ENCODE assay signal across 10 cellular contexts in the genomic region with DNA sequence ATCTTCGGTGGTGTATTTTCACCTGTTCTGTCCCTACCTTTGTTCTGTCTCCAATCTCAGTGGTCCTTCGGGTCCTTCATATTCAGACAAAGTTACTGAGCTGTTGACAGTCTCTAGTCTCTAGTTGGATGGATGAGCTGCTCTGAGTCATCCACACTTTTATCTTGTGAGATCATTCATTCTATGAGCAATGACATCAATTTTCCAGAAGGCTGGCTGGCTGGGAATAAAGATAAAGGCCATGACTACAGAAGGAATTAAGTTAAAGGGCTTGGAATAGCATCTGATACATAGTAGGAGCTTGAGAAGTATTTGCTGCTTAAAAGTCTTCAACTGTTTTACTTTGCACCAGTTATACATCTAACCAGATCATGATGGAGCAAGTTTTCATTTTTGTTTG. TPM values are rescaled to one million over a fixed set of nuclear protein-coding genes. Genes with fewer than 3 reads are reported as not detected.
DNase-seq lines count a peak whose midpoint lies in the region; ATAC-seq and TF ChIP-seq lines count a peak whose summit lies in the region.
"Had no signal": no experiment of that assay in that cellular context is flagged by ENCODE, and none has a peak within 500 bp of the region (broad histone marks: within the 10 kb centered on the region; RNA-seq: fewer than 3 reads in every experiment).

No MANE protein-coding gene starts in this region.

- H3K27me3 Mint-ChIP-seq in activated naive CD8-positive, alpha-beta T cell = no peaks in the 10 kb centered on the region
- H3K27me3 Mint-ChIP-seq in activated naive CD8-positive, alpha-beta T cell treated with anti-CD3 and anti-CD28 coated beads for 36 hours = no peaks in the 10 kb centered on the region
- peaks cover 6% of the 10 kb centered on the region for H3K27me3 Mint-ChIP-seq in type B pancreatic cell

- peak overlapping the region; percentile 41 for H3K27ac Mint-ChIP-seq in activated naive CD8-positive, alpha-beta T cell
- no peak overlapping the region for H3K27ac Mint-ChIP-seq in activated naive CD8-positive, alpha-beta T cell treated with anti-CD3 and anti-CD28 coated beads for 36 hours
- peak overlapping the region; percentile 37 for H3K27ac Mint-ChIP-seq in type B pancreatic cell

- H3K4me1 Mint-ChIP-seq in activated naive CD8-positive, alpha-beta T cell (ENCODE audit: low read depth) = peaks cover 13% of the 10 kb centered on the region
- H3K4me1 Mint-ChIP-seq in activated naive CD8-positive, alpha-beta T cell treated with anti-CD3 and anti-CD28 coated beads for 36 hours = peaks cover 10% of the 10 kb centered on the region
- peaks cover 18% of the 10 kb centered on the region for H3K4me1 Mint-ChIP-seq in type B pancreatic cell (ENCODE audit: unreplicated experiment)

- H3K36me3 Mint-ChIP-seq in activated naive CD8-positive, alpha-beta T cell = no peaks in the 10 kb centered on the region
- no peaks in the 10 kb centered on the region for H3K36me3 Mint-ChIP-seq in activated naive CD8-positive, alpha-beta T cell treated with anti-CD3 and anti-CD28 coated beads for 36 hours
- no peaks in the 10 kb centered on the region for H3K36me3 Mint-ChIP-seq in type B pancreatic cell

- H3K79me2 ChIP-seq in SK-N-SH (ENCODE audit: insufficient read depth) = peaks cover 14% of the 10 kb centered on the region; the same call in 1 of the 2 replicates

- H3K27ac ChIP-seq in SK-N-SH (ENCODE audit: low read depth in 2 of 2, low read length in 1 of 2) = peak overlapping the region; percentile 77 to 94; a peak in 3 of 4 replicates
- no peak overlapping the region for H3K27ac ChIP-seq in tibial nerve
- H3K27ac ChIP-seq: C4-2B had no signal

- no peaks in the 10 kb centered on the region for H3K36me3 ChIP-seq in SK-N-SH (replicated peaks in 1 of 2; ENCODE audit: control insufficient read depth in 1 of 2, insufficient read depth in 2 of 2, low read length in 1 of 2)
- H3K36me3 ChIP-seq in tibial nerve = no peaks in the 10 kb centered on the region

- no peak for TF ChIP-seq POLR2A in tibial nerve (IDR thresholded peaks at IDR 0.05)

- DNase-seq in activated naive CD8-positive, alpha-beta T cell treated with anti-CD3 and anti-CD28 coated beads for 36 hours = no peak
- DNase-seq in SK-N-SH (peak; percentile 29), hepatic stellate cell (ENCODE audit: low spot score) (peak; percentile 65), type B pancreatic cell (ENCODE audit: extremely low spot score, unreplicated experiment) (no peak), tibial nerve (ENCODE audit: low spot score in 2 of 2) (no peak), NCI-H69 (lab: John Stamatoyannopoulos, UW) (no peak)
- DNase-seq: activated T-cell treated with anti-CD3 and anti-CD28 coated beads, Interleukin-2, amount 50 U/mL, for 4 hours had no signal

- peak in 1 of 2 experiments; percentile 93; a peak in 2 of 4 replicates for TF ChIP-seq EP300 in SK-N-SH (IDR thresholded peaks at IDR 0.05; ENCODE audit: borderline replicate concordance in 1 of 2, low read depth in 1 of 2, low read length in 1 of 2)
- TF ChIP-seq EP300 in tibial nerve (IDR thresholded peaks at IDR 0.05) = no peak

- peak overlapping the region; percentile 66 for H3K4me2 ChIP-seq in SK-N-SH

- TF ChIP-seq RAD21 in SK-N-SH (IDR thresholded peaks at IDR 0.05; ENCODE audit: low read length) = no peak

- H3K4me3 ChIP-seq in SK-N-SH (ENCODE audit: low read depth in 2 of 2, low read length in 1 of 2) (peak overlapping the region; percentile 43 to 55; a peak in 3 of 4 replicates), tibial nerve (no peak overlapping the region)

- CTCF ChIA-PET in SK-N-SH (lab: Yijun Ruan, JAX) = no interaction called here

- H3K9me2 ChIP-seq in SK-N-SH = no peaks in the 10 kb centered on the region

- H3K9ac ChIP-seq in SK-N-SH = peak overlapping the region; percentile 89

- H3K4me1 ChIP-seq in SK-N-SH (ENCODE audit: control insufficient read depth in 1 of 2, insufficient read depth in 2 of 2, low read depth in 1 of 2, low read length in 1 of 2) = peaks cover 2 to 8% of the 10 kb centered on the region in 2 experiments; a peak in 1 of 4 replicates
- peaks cover 0 to 16% (median 0%) of the 10 kb centered on the region in 4 donors for H3K4me1 ChIP-seq in tibial nerve

- no peaks in the 10 kb centered on the region for H4K20me1 ChIP-seq in SK-N-SH (ENCODE audit: insufficient read depth)

- H3F3A ChIP-seq in SK-N-SH (replicated peaks; ENCODE audit: insufficient read depth) = peaks cover 21% of the 10 kb centered on the region

- no peaks in the 10 kb centered on the region for H3K9me3 Mint-ChIP-seq in activated naive CD8-positive, alpha-beta T cell (ENCODE audit: low read depth)
- no peaks in the 10 kb centered on the region for H3K9me3 Mint-ChIP-seq in activated naive CD8-positive, alpha-beta T cell treated with anti-CD3 and anti-CD28 coated beads for 36 hours
- H3K9me3 Mint-ChIP-seq in type B pancreatic cell = no peaks in the 10 kb centered on the region
- H3K9me3 Mint-ChIP-seq: activated T-cell treated with anti-CD3 and anti-CD28 coated beads, Interleukin-2, amount 50 U/mL, for 4 hours had no signal

- H2AFZ ChIP-seq in SK-N-SH (ENCODE audit: low read depth) = no peak overlapping the region

- ATAC-seq in GM21717 (IDR thresholded peaks at IDR 0.05; ENCODE audit: unreplicated experiment) = no peak

- 19% methylated on average over 2 of the region's 2 CpGs for WGBS in SK-N-SH (ENCODE audit: low lambda C conversion rate)
- 59 to 67% methylated on average over 2 of the region's 2 CpGs for WGBS in tibial nerve, 2 donors

- no peaks in the 10 kb centered on the region for H3K27me3 ChIP-seq in SK-N-SH (ENCODE audit: insufficient read depth)
- no peaks in the 10 kb centered on the region for H3K27me3 ChIP-seq in tibial nerve

- POLR2A ChIA-PET in SK-N-SH (lab: Yijun Ruan, JAX) = no interaction called here

- H3K9me3 ChIP-seq in SK-N-SH (no peaks in the 10 kb centered on the region), tibial nerve (no peaks in the 10 kb centered on the region)

- H3K4me3 Mint-ChIP-seq in activated naive CD8-positive, alpha-beta T cell = no peak overlapping the region
- H3K4me3 Mint-ChIP-seq in activated naive CD8-positive, alpha-beta T cell treated with anti-CD3 and anti-CD28 coated beads for 36 hours = no peak overlapping the region
- H3K4me3 Mint-ChIP-seq in type B pancreatic cell = peak overlapping the region; percentile 32
- H3K4me3 Mint-ChIP-seq: activated T-cell treated with anti-CD3 and anti-CD28 coated beads, Interleukin-2, amount 50 U/mL, for 4 hours had no signal

- TF ChIP-seq CTCF in SK-N-SH (IDR thresholded peaks at IDR 0.05) = no peak
- no peak for TF ChIP-seq CTCF in type B pancreatic cell (conservative IDR thresholded peaks at IDR 0.05)
- no peak for TF ChIP-seq CTCF in tibial nerve (IDR thresholded peaks at IDR 0.05)

TF ChIP-seq in SK-N-SH, 30 proteins besides CTCF, POLR2A, EP300 and RAD21 (continues in another document):
- TF ChIP-seq MEF2A (IDR thresholded peaks at IDR 0.05; ENCODE audit: borderline replicate concordance, low read depth) (peak; percentile 73; the same call in 1 of the 2 replicates), RCOR1 (IDR thresholded peaks at IDR 0.05; ENCODE audit: low read length) (0 out of 2 replicates have a peak, but pooled peaks have one; percentile 12), NRF1 (IDR thresholded peaks at IDR 0.05; ENCODE audit: low read depth, low read length) (no peak), FOXM1 (IDR thresholded peaks at IDR 0.05; ENCODE audit: low read depth) (peak; percentile 74; the same call in 1 of the 2 replicates), EZH2phosphoT487 (IDR thresholded peaks at IDR 0.05; ENCODE audit: borderline replicate concordance, low read depth) (no peak), GATA2 (CRISPR knock-in tag; IDR thresholded peaks at IDR 0.05) (no peak), GABPA (IDR thresholded peaks at IDR 0.05; ENCODE audit: low read depth) (0 out of 2 replicates have a peak, but pooled peaks have one; percentile 14), TCF12 (IDR thresholded peaks at IDR 0.05) (peak; percentile 91), MXI1 (IDR thresholded peaks at IDR 0.05; ENCODE audit: low read depth, low read length) (no peak), POLR2AphosphoS5 (IDR thresholded peaks at IDR 0.05; ENCODE audit: low read depth, low read length) (peak; percentile 81; the same call in 1 of the 2 replicates), SMC3 (IDR thresholded peaks at IDR 0.05; ENCODE audit: low read depth, low read length) (no peak), CHD2 (IDR thresholded peaks at IDR 0.05; ENCODE audit: low read length, partially characterized antibody) (no peak), JUND (IDR thresholded peaks at IDR 0.05) (peak; percentile 99), TAF1 (IDR thresholded peaks at IDR 0.05; ENCODE audit: borderline replicate concordance, low read depth, low read length) (peak; percentile 46; the same call in 1 of the 2 replicates), ELF1 (IDR thresholded peaks at IDR 0.05) (no peak)
- TF ChIP-seq, protein P1, sequence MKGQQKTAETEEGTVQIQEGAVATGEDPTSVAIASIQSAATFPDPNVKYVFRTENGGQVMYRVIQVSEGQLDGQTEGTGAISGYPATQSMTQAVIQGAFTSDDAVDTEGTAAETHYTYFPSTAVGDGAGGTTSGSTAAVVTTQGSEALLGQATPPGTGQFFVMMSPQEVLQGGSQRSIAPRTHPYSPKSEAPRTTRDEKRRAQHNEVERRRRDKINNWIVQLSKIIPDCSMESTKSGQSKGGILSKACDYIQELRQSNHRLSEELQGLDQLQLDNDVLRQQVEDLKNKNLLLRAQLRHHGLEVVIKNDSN (IDR thresholded peaks at IDR 0.05; ENCODE audit: borderline replicate concordance, low read depth) = no peak
- TF ChIP-seq, protein P2, sequence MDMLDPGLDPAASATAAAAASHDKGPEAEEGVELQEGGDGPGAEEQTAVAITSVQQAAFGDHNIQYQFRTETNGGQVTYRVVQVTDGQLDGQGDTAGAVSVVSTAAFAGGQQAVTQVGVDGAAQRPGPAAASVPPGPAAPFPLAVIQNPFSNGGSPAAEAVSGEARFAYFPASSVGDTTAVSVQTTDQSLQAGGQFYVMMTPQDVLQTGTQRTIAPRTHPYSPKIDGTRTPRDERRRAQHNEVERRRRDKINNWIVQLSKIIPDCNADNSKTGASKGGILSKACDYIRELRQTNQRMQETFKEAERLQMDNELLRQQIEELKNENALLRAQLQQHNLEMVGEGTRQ (IDR thresholded peaks at IDR 0.05; ENCODE audit: borderline replicate concordance, low read depth, low read length) = no peak
- TF ChIP-seq, protein P3, sequence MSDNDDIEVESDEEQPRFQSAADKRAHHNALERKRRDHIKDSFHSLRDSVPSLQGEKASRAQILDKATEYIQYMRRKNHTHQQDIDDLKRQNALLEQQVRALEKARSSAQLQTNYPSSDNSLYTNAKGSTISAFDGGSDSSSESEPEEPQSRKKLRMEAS (IDR thresholded peaks at IDR 0.05; ENCODE audit: low read depth) = peak; percentile 51; the same call in 1 of the 2 replicates

RNA-seq across cellular contexts. Expression of a gene that starts 43.1 kb away (rescaled TPM):
- 10 to 100 TPM; 21.2 to 23.4 TPM for total RNA-seq in activated naive CD8-positive, alpha-beta T cell treated with anti-CD3 and anti-CD28 coated beads for 36 hours
- 12.3 and 19.3 TPM in 2 replicates for polyA plus RNA-seq in SK-N-SH (2012; rRNA removed)
- polyA plus RNA-seq in SK-N-SH (2012; cell fraction: cytosol; rRNA removed) = 14.9 and 16.5 TPM in 2 replicates
- 16.6 and 40.6 TPM in 2 replicates for polyA plus RNA-seq in SK-N-SH (2012; cell fraction: nucleus; rRNA removed)
- total RNA-seq in type B pancreatic cell (ENCODE audit: low replicate concordance) = 41.6 and 63.2 TPM in 2 replicates
- 10 to 100 TPM; 17.7 to 24.9 (median 20.7) TPM for total RNA-seq in tibial nerve

Comparison
In these comparisons a context has a peak if more than half of its experiments do, and no peak if none do; other contexts are left out.
1. DNase-seq: peak in SK-N-SH (single experiment) and hepatic stellate cell (single experiment); none in activated naive CD8-positive, alpha-beta T cell treated with anti-CD3 and anti-CD28 coated beads for 36 hours (single experiment), type B pancreatic cell (single experiment), tibial nerve (0 of 2) and NCI-H69 (single experiment).
2. H3K27ac ChIP-seq: peak in SK-N-SH (2 of 2); none in tibial nerve (0 of 4).
3. H3K4me3 ChIP-seq: peak in SK-N-SH (2 of 2); none in tibial nerve (0 of 4).